In genomic region chr4:82776925-82777542, GRCh38 we compare ENCODE assay signal across 20 cellular contexts. TPM values are rescaled to one million over a fixed set of nuclear protein-coding genes. Genes with fewer than 3 reads are reported as not detected.
DNase-seq lines count a peak whose midpoint lies in the region; ATAC-seq, FAIRE-seq and TF ChIP-seq lines count a peak whose summit lies in the region.
"Had no signal": no experiment of that assay in that cellular context is flagged by ENCODE, and none has a peak within 500 bp of the region (broad histone marks: within the 10 kb centered on the region; RNA-seq: fewer than 3 reads in every experiment).

No MANE protein-coding gene starts in this region.

- H2BK12ac ChIP-seq in H9 (ENCODE audit: insufficient read length, low read depth, low read length), result no peak overlapping the region

- FAIRE-seq in astrocyte (lab: Jason Lieb, UNC), result peak; percentile 43
- FAIRE-seq: TTC549 had no signal

- DNase-seq in H9, result peak; percentile 10
- DNase-seq in astrocyte (ENCODE audit: low read depth), result peak; percentile 87
- DNase-seq in hepatocyte (ENCODE audit: low spot score), result no peak
- DNase-seq in sciatic nerve (ENCODE audit: low spot score), result no peak
- no peak for DNase-seq in NCI-H1105 treated with DMSO at 0.1 percent for 48 hours (lab: John Stamatoyannopoulos, UW)
- no peak for DNase-seq in GM23338 (ENCODE audit: low spot score)
- no peak for DNase-seq in GM20000 (ENCODE audit: low spot score)
- DNase-seq: activated CD4-positive, alpha-beta T cell treated with anti-CD3 and anti-CD28 coated beads, Interleukin-2, amount 10 ng/mL, durations not matched to agents 7 days and 5 days; activated T-cell treated with anti-CD3 and anti-CD28 coated beads for 4 hours; AML-193; GF-D8; H7; MM.1S; NCI-H2029 treated with DMSO at 0.1 percent for 48 hours; retina had no signal

- H3K4me3 ChIP-seq in astrocyte (ENCODE audit: insufficient read depth, low read depth, low read length), result no peak overlapping the region
- H3K4me3 ChIP-seq in hepatocyte, result no peak overlapping the region
- no peak overlapping the region for H3K4me3 ChIP-seq in GM23338
- H3K4me3 ChIP-seq: cardiac muscle cell, lung had no signal

- H3K4ac ChIP-seq in H9 (ENCODE audit: low read depth, low read length), result no peak overlapping the region

- H3K36me3 Mint-ChIP-seq in H9 (ENCODE audit: insufficient read depth in 1 of 3, low read depth in 3 of 3) (no peaks in the 10 kb centered on the region), astrocyte (ENCODE audit: low read depth, unreplicated experiment) (peaks cover 19% of the 10 kb centered on the region), GM23338 (ENCODE audit: low read depth) (no peaks in the 10 kb centered on the region)
- H3K36me3 Mint-ChIP-seq: activated naive CD4-positive, alpha-beta T cell treated with anti-CD3 and anti-CD28 coated beads, Interleukin-2, amount 50 U/mL, for 72 hours had no signal

- H3K9me3 Mint-ChIP-seq in H9 (no peaks in the 10 kb centered on the region), astrocyte (ENCODE audit: unreplicated experiment) (no peaks in the 10 kb centered on the region), GM23338 (no peaks in the 10 kb centered on the region)
- H3K9me3 Mint-ChIP-seq: activated CD4-positive, alpha-beta T cell treated with anti-CD3 and anti-CD28 coated beads, Interleukin-2, amount 10 ng/mL, durations not matched to agents 7 days and 5 days; activated naive CD4-positive, alpha-beta T cell treated with anti-CD3 and anti-CD28 coated beads, Interleukin-2, amount 50 U/mL, for 72 hours had no signal

- no peak overlapping the region for H4K91ac ChIP-seq in H9 (ENCODE audit: insufficient read length, low read depth, low read length)

- no peaks in the 10 kb centered on the region for H3K79me1 ChIP-seq in H9 (ENCODE audit: insufficient read depth, low read depth, low read length, poor library complexity, severe bottlenecking)

- no peak overlapping the region for H2BK15ac ChIP-seq in H9 (ENCODE audit: low read depth, low read length)

- no peak overlapping the region for H3K4me2 ChIP-seq in H9 (ENCODE audit: insufficient read depth, insufficient read length, low read length)
- no peak overlapping the region for H3K4me2 ChIP-seq in astrocyte (ENCODE audit: low read length)
- no peak overlapping the region for H3K4me2 ChIP-seq in hepatocyte
- no peak overlapping the region for H3K4me2 ChIP-seq in GM23338

- H3K4me1 Mint-ChIP-seq in H9, result peaks cover 15 to 18% of the 10 kb centered on the region in 2 experiments
- peaks cover 59% of the 10 kb centered on the region for H3K4me1 Mint-ChIP-seq in astrocyte (ENCODE audit: low read depth, unreplicated experiment)
- peaks cover 9% of the 10 kb centered on the region for H3K4me1 Mint-ChIP-seq in GM23338
- H3K4me1 Mint-ChIP-seq: activated CD4-positive, alpha-beta T cell treated with anti-CD3 and anti-CD28 coated beads, Interleukin-2, amount 10 ng/mL, durations not matched to agents 7 days and 5 days had no signal

- H2AFZ ChIP-seq in H9 (ENCODE audit: low read length) (no peak overlapping the region), astrocyte (ENCODE audit: low read depth, low read length) (no peak overlapping the region), hepatocyte (no peak overlapping the region), GM23338 (no peak overlapping the region)

- H3K56ac ChIP-seq in H9 (ENCODE audit: insufficient read length, low read depth, low read length), result no peak overlapping the region

- H3K79me2 ChIP-seq in H9 (ENCODE audit: insufficient read depth, low read length), result no peaks in the 10 kb centered on the region
- peaks cover 35% of the 10 kb centered on the region for H3K79me2 ChIP-seq in astrocyte (ENCODE audit: insufficient read depth, low read length)
- H3K79me2 ChIP-seq in hepatocyte, result peaks cover 7% of the 10 kb centered on the region
- no peaks in the 10 kb centered on the region for H3K79me2 ChIP-seq in GM23338 (replicated peaks; ENCODE audit: insufficient read depth)

- H3K27me3 ChIP-seq in H9 (ENCODE audit: insufficient read depth, low read length) (peaks cover 5% of the 10 kb centered on the region; the same call in 1 of the 2 replicates), astrocyte (ENCODE audit: insufficient read depth, low read length) (no peaks in the 10 kb centered on the region), hepatocyte (no peaks in the 10 kb centered on the region), GM23338 (ENCODE audit: insufficient read depth) (peaks cover 33% of the 10 kb centered on the region)
- H3K27me3 ChIP-seq: cardiac muscle cell had no signal

- H3K9me3 ChIP-seq in H9 (ENCODE audit: control insufficient read depth, low read depth, low read length) (no peaks in the 10 kb centered on the region), astrocyte (ENCODE audit: insufficient read depth, low read depth, low read length) (no peaks in the 10 kb centered on the region), hepatocyte (ENCODE audit: low read depth) (no peaks in the 10 kb centered on the region)

- TF ChIP-seq CTCF in H9 (conservative IDR thresholded peaks at IDR 0.05) (no peak), astrocyte (IDR thresholded peaks at IDR 0.05; ENCODE audit: insufficient read depth, low read depth, low read length) (no peak), hepatocyte (IDR thresholded peaks at IDR 0.05; ENCODE audit: poor library complexity) (no peak), GM23338 (conservative IDR thresholded peaks at IDR 0.05; ENCODE audit: low read depth in 2 of 2) (no peak), GM20000 (IDR thresholded peaks at IDR 0.05; ENCODE audit: extremely low read depth, missing control alignments) (no peak)

- no peak overlapping the region for H2BK5ac ChIP-seq in H9 (ENCODE audit: insufficient read length, low read length)

- no peak overlapping the region for H3K18ac ChIP-seq in H9 (ENCODE audit: insufficient read length, low read depth, low read length)

- H3K9me2 ChIP-seq in hepatocyte (replicated peaks; ENCODE audit: insufficient read depth) (no peaks in the 10 kb centered on the region), GM23338 (ENCODE audit: insufficient read depth) (no peaks in the 10 kb centered on the region)

- H4K5ac ChIP-seq in H9 (ENCODE audit: insufficient read length, low read depth, low read length), result no peak overlapping the region

- H2BK120ac ChIP-seq in H9 (ENCODE audit: low read depth, low read length, poor library complexity, severe bottlenecking), result no peak overlapping the region

- intact Hi-C loops in sciatic nerve (cut with DNase I), result no loop called here

- H3K27ac Mint-ChIP-seq in H9, result no peak overlapping the region
- H3K27ac Mint-ChIP-seq in astrocyte (ENCODE audit: unreplicated experiment), result peak overlapping the region; percentile 58
- no peak overlapping the region for H3K27ac Mint-ChIP-seq in GM23338
- H3K27ac Mint-ChIP-seq: activated CD4-positive, alpha-beta T cell treated with anti-CD3 and anti-CD28 coated beads, Interleukin-2, amount 10 ng/mL, durations not matched to agents 7 days and 5 days; activated naive CD4-positive, alpha-beta T cell treated with anti-CD3 and anti-CD28 coated beads, Interleukin-2, amount 50 U/mL, for 72 hours had no signal

- no peak overlapping the region for H2BK20ac ChIP-seq in H9 (ENCODE audit: low read depth, low read length, poor library complexity, severe bottlenecking)

- no peak overlapping the region for H3K4me3 Mint-ChIP-seq in H9
- H3K4me3 Mint-ChIP-seq in astrocyte (ENCODE audit: unreplicated experiment), result peak overlapping the region; percentile 34
- no peak overlapping the region for H3K4me3 Mint-ChIP-seq in GM23338
- H3K4me3 Mint-ChIP-seq: activated CD4-positive, alpha-beta T cell treated with anti-CD3 and anti-CD28 coated beads, Interleukin-2, amount 10 ng/mL, durations not matched to agents 7 days and 5 days had no signal

- H3K23ac ChIP-seq in H9 (ENCODE audit: insufficient read length, low read depth, low read length), result no peak overlapping the region

- H3K4me1 ChIP-seq in H9 (ENCODE audit: insufficient read depth, low read length) (no peaks in the 10 kb centered on the region), astrocyte (ENCODE audit: insufficient read depth, low read length) (peaks cover 31% of the 10 kb centered on the region), hepatocyte (ENCODE audit: insufficient read depth) (peaks cover 20% of the 10 kb centered on the region), GM23338 (ENCODE audit: insufficient read depth) (peaks cover 4% of the 10 kb centered on the region; the same call in 1 of the 2 replicates)

- H3F3A ChIP-seq in GM23338 (replicated peaks; ENCODE audit: low read depth), result no peaks in the 10 kb centered on the region

- no peak overlapping the region for H3T11ph ChIP-seq in H9 (ENCODE audit: low read length)

- ATAC-seq in sciatic nerve (peak; percentile 66), GM23338 (no peak), HG03135 (IDR thresholded peaks at IDR 0.05; ENCODE audit: unreplicated experiment) (no peak)
- ATAC-seq: activated naive CD4-positive, alpha-beta T cell treated with anti-CD3 and anti-CD28 coated beads, Interleukin-2, amount 50 U/mL, for 72 hours had no signal

- H3K27me3 Mint-ChIP-seq in H9 (ENCODE audit: low read depth), result peaks cover 68% of the 10 kb centered on the region
- no peaks in the 10 kb centered on the region for H3K27me3 Mint-ChIP-seq in astrocyte (ENCODE audit: low read depth, unreplicated experiment)
- peaks cover 28% of the 10 kb centered on the region for H3K27me3 Mint-ChIP-seq in GM23338 (ENCODE audit: insufficient read depth, low read depth, poor library complexity)
- H3K27me3 Mint-ChIP-seq: activated CD4-positive, alpha-beta T cell treated with anti-CD3 and anti-CD28 coated beads, Interleukin-2, amount 10 ng/mL, durations not matched to agents 7 days and 5 days had no signal

- H3K9ac ChIP-seq in H9 (ENCODE audit: extremely low read depth, insufficient read length, low read length) (no peak overlapping the region), astrocyte (ENCODE audit: low read length) (no peak overlapping the region)

- no peak overlapping the region for H4K8ac ChIP-seq in H9 (replicated peaks; ENCODE audit: insufficient read length, low read depth, low read length)

- H3K36me3 ChIP-seq in astrocyte (ENCODE audit: insufficient read depth, low read length) (no peaks in the 10 kb centered on the region), hepatocyte (replicated peaks; ENCODE audit: insufficient read depth, low read depth) (no peaks in the 10 kb centered on the region), GM23338 (ENCODE audit: insufficient read depth) (no peaks in the 10 kb centered on the region)
- H3K36me3 ChIP-seq: cardiac muscle cell had no signal

- no peak overlapping the region for H3K14ac ChIP-seq in H9 (ENCODE audit: insufficient read depth, low read length)

- WGBS in H9 (ENCODE audit: extremely low coverage, insufficient read length, low lambda C conversion rate), result no CpG with 5 or more reads among the region's 5 CpGs
- 70% methylated on average over 5 of the region's 5 CpGs for WGBS in hepatocyte (ENCODE audit: low lambda C conversion rate, missing lambda C conversion rate)

- H3K27ac ChIP-seq in H9 (ENCODE audit: insufficient read length, low read depth, low read length), result no peak overlapping the region
- no peak overlapping the region for H3K27ac ChIP-seq in astrocyte (ENCODE audit: low read depth, low read length)
- peak overlapping the region; percentile 40 for H3K27ac ChIP-seq in hepatocyte
- H3K27ac ChIP-seq in GM23338 (ENCODE audit: low read depth), result no peak overlapping the region
- H3K27ac ChIP-seq: cardiac muscle cell had no signal

- H2AK5ac ChIP-seq in H9 (ENCODE audit: insufficient read length, low read length), result no peak overlapping the region

- H4K20me1 ChIP-seq in H9 (ENCODE audit: control insufficient read depth, insufficient read depth, insufficient read length) (no peaks in the 10 kb centered on the region), astrocyte (ENCODE audit: insufficient read depth, low read length) (peaks cover 17% of the 10 kb centered on the region), hepatocyte (ENCODE audit: insufficient read depth, poor library complexity, severe bottlenecking) (no peaks in the 10 kb centered on the region), GM23338 (replicated peaks; ENCODE audit: insufficient read depth) (no peaks in the 10 kb centered on the region)

- H3K23me2 ChIP-seq in H9 (ENCODE audit: insufficient read length, low read depth, low read length, poor library complexity, severe bottlenecking), result no peaks in the 10 kb centered on the region

RNA-seq across cellular contexts. Expression of gene SCD5, which starts 21.6 kb away (rescaled TPM):
- total RNA-seq in H9 (2021) (0.68 and 0.86 TPM in 2 replicates), astrocyte (61.7 and 63.1 TPM in 2 replicates), hepatocyte (14.7 and 19.2 TPM in 2 replicates), sciatic nerve (50.6 TPM)
- polyA plus RNA-seq in hepatocyte (5.3 and 6.4 TPM in 2 replicates), GM23338 (2016; fragmentation: Nextera tagmentation; extraction: Ambion mirVana) (0.79 and 0.85 TPM in 2 replicates)
- total RNA-seq in GM23338 (2014; rRNA removed; shearing (Covaris generic)), result 1.5 and 1.6 TPM in 2 replicates

Comparison
In these comparisons a context has a peak if more than half of its experiments do, and no peak if none do; other contexts are left out.
1. DNase-seq: peak in H9 (single experiment) and astrocyte (single experiment); none in hepatocyte (single experiment), sciatic nerve (single experiment), NCI-H1105 treated with DMSO at 0.1 percent for 48 hours (single experiment), GM23338 (single experiment) and GM20000 (single experiment).